In the genomic region with DNA sequence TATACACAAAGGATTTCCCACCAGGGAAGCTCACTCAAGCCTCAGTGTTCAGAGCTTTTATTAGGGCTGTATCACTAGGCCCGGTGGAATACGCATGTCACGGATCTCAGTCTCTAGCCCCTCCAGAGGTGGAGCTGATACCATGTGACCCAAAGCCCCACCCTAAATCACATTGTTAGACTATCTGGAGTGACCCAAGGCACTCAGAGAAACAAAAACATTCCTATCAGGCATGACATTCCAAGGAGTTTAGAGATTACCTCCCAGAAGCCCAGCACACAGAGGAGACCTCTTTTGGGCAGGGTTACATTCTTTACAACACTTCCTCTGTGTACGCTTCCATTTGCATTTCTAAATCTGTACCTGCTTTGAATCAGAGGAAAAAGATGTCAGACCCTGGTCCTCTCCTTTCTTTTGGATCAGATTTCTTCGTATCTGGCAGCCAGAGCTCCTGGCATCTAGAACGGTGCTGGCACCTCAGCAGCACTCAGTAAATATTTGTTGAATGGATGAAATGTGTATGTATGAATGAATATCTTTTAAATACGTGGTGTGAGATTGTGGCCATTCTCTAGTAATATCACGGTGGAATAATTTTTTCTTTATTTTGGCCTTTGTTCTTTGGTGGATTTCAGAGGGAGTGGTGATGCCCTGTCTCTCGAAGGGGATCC, we compare ENCODE assay signal across 11 cellular contexts. TPM values are rescaled to one million over a fixed set of nuclear protein-coding genes. Genes with fewer than 3 reads are reported as not detected.
DNase-seq lines count a peak whose midpoint lies in the region; ATAC-seq and TF ChIP-seq lines count a peak whose summit lies in the region.
"Had no signal": no experiment of that assay in that cellular context is flagged by ENCODE, and none has a peak within 500 bp of the region (broad histone marks: within the 10 kb centered on the region; RNA-seq: fewer than 3 reads in every experiment).

No MANE protein-coding gene starts in this region.

- H3K9me3 ChIP-seq in HUES48 (ENCODE audit: control insufficient read depth, insufficient read depth, low read length) = peaks cover 14% of the 10 kb centered on the region; the same call in 1 of the 2 replicates
- H3K9me3 ChIP-seq in adipocyte (ENCODE audit: control insufficient read depth, low read length) = no peaks in the 10 kb centered on the region
- no peaks in the 10 kb centered on the region for H3K9me3 ChIP-seq in thoracic aorta
- H3K9me3 ChIP-seq: mucosa of descending colon had no signal

- TF ChIP-seq CTCF in thoracic aorta (IDR thresholded peaks at IDR 0.05) = no peak

- H3K36me3 ChIP-seq in HUES48 (ENCODE audit: control insufficient read depth, insufficient read depth, low read length) (no peaks in the 10 kb centered on the region), adipocyte (ENCODE audit: control insufficient read depth, insufficient read depth, low read length, severe bottlenecking) (no peaks in the 10 kb centered on the region), thoracic aorta (no peaks in the 10 kb centered on the region)

- DNase-seq in adipocyte (ENCODE audit: low read depth) (peak; percentile 34), iPS-NIHi7 (ENCODE audit: extremely low spot score) (peak; percentile 63), thoracic aorta (ENCODE audit: low spot score) (no peak), GOT3 (lab: John Stamatoyannopoulos, UW) (no peak), superior temporal gyrus (ENCODE audit: extremely low spot score) (no peak)
- DNase-seq: mucosa of descending colon; stimulated activated CD4-positive, alpha-beta T cell treated with anti-CD3 and anti-CD28 coated beads, Interleukin-15, amount 100 ng/mL, for 24 hours; stimulated activated naive CD4-positive, alpha-beta T cell had no signal

- H3K9ac ChIP-seq in HUES48 (ENCODE audit: low read depth, low read length) = peak overlapping the region; percentile 28; the same call in 1 of the 2 replicates
- no peak overlapping the region for H3K9ac ChIP-seq in adipocyte (ENCODE audit: low read length)

- no peaks in the 10 kb centered on the region for H3K27me3 ChIP-seq in HUES48 (ENCODE audit: control insufficient read depth, insufficient read depth, low read length)
- H3K27me3 ChIP-seq in adipocyte (replicated peaks; ENCODE audit: control insufficient read depth, insufficient read depth, low read length) = peaks cover 12% of the 10 kb centered on the region
- no peaks in the 10 kb centered on the region for H3K27me3 ChIP-seq in thoracic aorta (replicated peaks; ENCODE audit: insufficient read depth)

- H3K4me1 ChIP-seq in HUES48 (ENCODE audit: control insufficient read depth, insufficient read depth, low read length) (peaks cover 28% of the 10 kb centered on the region), adipocyte (ENCODE audit: control insufficient read depth, insufficient read depth, low read length) (peaks cover 7% of the 10 kb centered on the region), thoracic aorta (ENCODE audit: control insufficient read depth in 1 of 2, low read depth in 2 of 2) (peaks cover 6 to 19% of the 10 kb centered on the region in 2 donors)

- peak; percentile 73 for ATAC-seq in thoracic aorta (ENCODE audit: insufficient number of reproducible peaks, low FRiP score, low read depth)
- no peak for ATAC-seq in HG02588 (IDR thresholded peaks at IDR 0.05; ENCODE audit: unreplicated experiment)
- ATAC-seq in GM21515 (IDR thresholded peaks at IDR 0.05; ENCODE audit: unreplicated experiment) = no peak
- ATAC-seq: mucosa of descending colon had no signal

- H3K4me3 ChIP-seq in HUES48 (ENCODE audit: low read depth, low read length) (peak overlapping the region; percentile 33), adipocyte (ENCODE audit: low read length) (no peak overlapping the region), thoracic aorta (peak overlapping the region; percentile 16)
- H3K4me3 ChIP-seq: mucosa of descending colon had no signal

- peak overlapping the region; percentile 96 for H3K27ac ChIP-seq in HUES48 (ENCODE audit: low read depth, low read length)
- peak overlapping the region; percentile 62 for H3K27ac ChIP-seq in thoracic aorta

RNA-seq across cellular contexts. Expression of gene SMAD2, which starts 37.7 kb away (rescaled TPM):
- total RNA-seq in thoracic aorta = 100 to 1,000 TPM in 1 of 2 donors, 10 to 100 TPM in 1; 60.0 to 101 TPM

Comparison
In these comparisons a context has a peak if more than half of its experiments do, and no peak if none do; other contexts are left out.
1. DNase-seq: peak in adipocyte (single experiment) and iPS-NIHi7 (single experiment); none in thoracic aorta (single experiment), GOT3 (single experiment) and superior temporal gyrus (single experiment).